ENCODE assay signal across 17 cellular contexts in the genomic region with DNA sequence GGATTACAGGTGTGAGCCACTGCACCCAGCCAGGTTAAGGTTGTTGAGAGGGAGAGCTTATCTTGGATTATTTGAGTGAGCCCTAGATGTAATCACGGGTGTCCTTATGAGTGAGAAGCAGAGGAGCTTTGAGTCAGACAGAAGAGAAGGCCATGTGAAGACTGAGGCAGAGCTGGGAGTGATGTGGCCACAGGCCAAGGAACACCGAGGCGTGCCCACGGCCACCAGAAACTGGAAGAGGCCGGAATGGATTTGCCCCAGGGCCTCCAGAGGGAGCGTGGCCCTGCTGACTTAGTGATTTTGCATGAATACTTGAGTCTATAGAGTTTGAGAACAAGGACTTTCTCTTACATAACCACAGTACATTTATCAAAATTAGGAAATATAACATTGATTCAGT.
"Had no signal": no experiment of that assay in that cellular context is flagged by ENCODE, and none has a peak within 500 bp of the region (broad histone marks: within the 10 kb centered on the region; RNA-seq: fewer than 3 reads in every experiment).

No MANE protein-coding gene starts in this region.

- H3K27me3 Mint-ChIP-seq: activated CD4-positive, alpha-beta memory T cell treated with anti-CD3 and anti-CD28 coated beads for 36 hours; activated CD8-positive, alpha-beta memory T cell treated with anti-CD3 and anti-CD28 coated beads, Interleukin-2, amount 10 ng/mL, durations not matched to agents 7 days and 5 days; natural killer cell treated with Interleukin-12 subunit alpha and Interleukin-12 subunit beta and Interleukin-15 and Interleukin-18, amount 100 ng/mL, for 72 hours; stimulated activated naive B cell treated with anti-CD40 and anti-IgM and Interleukin-4, amounts not matched to agents 10 μg/mL and 1 μg/mL and 100 μg/mL, for 72 hours had no signal

- ATAC-seq: activated CD4-positive, CD25-positive, alpha-beta regulatory T cell treated with anti-CD3 and anti-CD28 coated beads, Interleukin-2, amount 50 U/mL, for 24 hours; activated CD8-positive, alpha-beta memory T cell treated with anti-CD3 and anti-CD28 coated beads, Interleukin-2, amount 10 ng/mL, durations not matched to agents 7 days and 5 days; activated T-cell treated with anti-CD3 and anti-CD28 coated beads, Interleukin-2, amount 50 U/mL, for 72 hours; natural killer cell treated with Interleukin-12 subunit alpha and Interleukin-12 subunit beta and Interleukin-15 and Interleukin-18, amount 100 ng/mL, for 72 hours; stimulated activated naive B cell treated with anti-CD40 and anti-IgM and Interleukin-4, amounts not matched to agents 10 μg/mL and 1 μg/mL and 100 μg/mL, for 72 hours had no signal

- H3K27ac ChIP-seq: SK-N-MC, transverse colon, vagina had no signal

- DNase-seq: activated CD4-positive, alpha-beta memory T cell treated with anti-CD3 and anti-CD28 coated beads for 36 hours; activated CD8-positive, alpha-beta memory T cell treated with anti-CD3 and anti-CD28 coated beads, Interleukin-2, amount 10 ng/mL, durations not matched to agents 7 days and 5 days; activated naive CD4-positive, alpha-beta T cell; activated T-cell treated with anti-CD3 and anti-CD28 coated beads, Interleukin-2, amount 50 U/mL, for 72 hours; esophagus squamous epithelium; glutamatergic neuron; kidney glomerular epithelial cell; mesendoderm; posterior cingulate gyrus; stimulated activated CD4-positive, alpha-beta T cell treated with anti-CD3 and anti-CD28 coated beads, Interleukin-2, amount 100 ng/mL, for 48 hours; stimulated activated naive B cell treated with anti-CD40 and anti-IgM and Interleukin-4, amounts not matched to agents 10 μg/mL and 1 μg/mL and 100 μg/mL, for 72 hours; transverse colon had no signal

- H3K4me3 ChIP-seq: esophagus squamous epithelium, SK-N-MC, transverse colon, vagina had no signal

- H3K4me3 Mint-ChIP-seq: activated CD4-positive, alpha-beta memory T cell treated with anti-CD3 and anti-CD28 coated beads for 36 hours; activated CD8-positive, alpha-beta memory T cell treated with anti-CD3 and anti-CD28 coated beads, Interleukin-2, amount 10 ng/mL, durations not matched to agents 7 days and 5 days; activated T-cell treated with anti-CD3 and anti-CD28 coated beads, Interleukin-2, amount 50 U/mL, for 72 hours; natural killer cell treated with Interleukin-12 subunit alpha and Interleukin-12 subunit beta and Interleukin-15 and Interleukin-18, amount 100 ng/mL, for 72 hours; stimulated activated naive B cell treated with anti-CD40 and anti-IgM and Interleukin-4, amounts not matched to agents 10 μg/mL and 1 μg/mL and 100 μg/mL, for 72 hours had no signal

- H3K4me1 ChIP-seq: vagina had no signal

- H3K27ac Mint-ChIP-seq: activated CD4-positive, alpha-beta memory T cell treated with anti-CD3 and anti-CD28 coated beads for 36 hours; activated CD8-positive, alpha-beta memory T cell treated with anti-CD3 and anti-CD28 coated beads, Interleukin-2, amount 10 ng/mL, durations not matched to agents 7 days and 5 days; activated T-cell treated with anti-CD3 and anti-CD28 coated beads, Interleukin-2, amount 50 U/mL, for 72 hours; natural killer cell treated with Interleukin-12 subunit alpha and Interleukin-12 subunit beta and Interleukin-15 and Interleukin-18, amount 100 ng/mL, for 72 hours; stimulated activated naive B cell treated with anti-CD40 and anti-IgM and Interleukin-4, amounts not matched to agents 10 μg/mL and 1 μg/mL and 100 μg/mL, for 72 hours had no signal

- H3K36me3 ChIP-seq: transverse colon, vagina had no signal

- H3K9me3 Mint-ChIP-seq: activated CD4-positive, alpha-beta memory T cell treated with anti-CD3 and anti-CD28 coated beads for 36 hours; activated T-cell treated with anti-CD3 and anti-CD28 coated beads, Interleukin-2, amount 50 U/mL, for 72 hours; natural killer cell treated with Interleukin-12 subunit alpha and Interleukin-12 subunit beta and Interleukin-15 and Interleukin-18, amount 100 ng/mL, for 72 hours had no signal

- H3K36me3 Mint-ChIP-seq: natural killer cell treated with Interleukin-12 subunit alpha and Interleukin-12 subunit beta and Interleukin-15 and Interleukin-18, amount 100 ng/mL, for 72 hours had no signal

- H3K9me3 ChIP-seq: esophagus squamous epithelium, transverse colon, vagina had no signal

- H3K27me3 ChIP-seq: esophagus squamous epithelium, transverse colon, vagina had no signal

- FAIRE-seq: colon had no signal
